Comparison of ENCODE assay signal across 1 cellular context in genomic region chr5:52948418-52949076, GRCh38.
TF ChIP-seq lines count a peak whose summit lies in the region.

No MANE protein-coding gene starts in this region.

TF ChIP-seq in H1, 55 proteins besides CTCF, POLR2A, EP300 and RAD21:
- TF ChIP-seq SP1 (IDR thresholded peaks at IDR 0.05; ENCODE audit: low read depth, low read length), result no peak
- TF ChIP-seq CREB1 (IDR thresholded peaks at IDR 0.05), result no peak
- TF ChIP-seq MAFK (IDR thresholded peaks at IDR 0.05; ENCODE audit: low read depth, low read length), result no peak
- TF ChIP-seq EGR1 (IDR thresholded peaks at IDR 0.05; ENCODE audit: borderline replicate concordance, low read depth, low read length), result no peak
- TF ChIP-seq KDM1A (IDR thresholded peaks at IDR 0.05; ENCODE audit: borderline replicate concordance, low read length), result no peak
- TF ChIP-seq TAF1 (IDR thresholded peaks at IDR 0.05; ENCODE audit: low read depth, low read length), result no peak
- TF ChIP-seq SIX5 (IDR thresholded peaks at IDR 0.05; ENCODE audit: low read depth, low read length), result no peak
- TF ChIP-seq SAP30 (IDR thresholded peaks at IDR 0.05; ENCODE audit: insufficient read depth, insufficient replicate concordance, low read length), result no peak
- no peak for TF ChIP-seq ATF3 (IDR thresholded peaks at IDR 0.05; ENCODE audit: insufficient read depth, low read depth, low read length)
- no peak for TF ChIP-seq TCF12 (IDR thresholded peaks at IDR 0.05; ENCODE audit: low read depth, low read length)
- no peak for TF ChIP-seq BACH1 (IDR thresholded peaks at IDR 0.05; ENCODE audit: low read length)
- no peak for TF ChIP-seq RBBP5 (IDR thresholded peaks at IDR 0.05; ENCODE audit: borderline replicate concordance, low read depth, low read length)
- TF ChIP-seq KDM5A (IDR thresholded peaks at IDR 0.05; ENCODE audit: low read length), result no peak
- no peak for TF ChIP-seq NANOG (IDR thresholded peaks at IDR 0.05; ENCODE audit: insufficient read depth, low read depth, low read length, poor library complexity, severe bottlenecking)
- no peak for TF ChIP-seq SP2 (IDR thresholded peaks at IDR 0.05; ENCODE audit: low read length)
- no peak for TF ChIP-seq YY1 (IDR thresholded peaks at IDR 0.05; ENCODE audit: low read depth, low read length)
- TF ChIP-seq CEBPB (IDR thresholded peaks at IDR 0.05; ENCODE audit: low read depth, low read length), result no peak
- no peak for TF ChIP-seq NRF1 (IDR thresholded peaks at IDR 0.05; ENCODE audit: low read depth, low read length)
